Comparison of ENCODE assay signal across 15 cellular contexts in genomic region chr1:32151319-32151787, GRCh38. TPM values are rescaled to one million over a fixed set of nuclear protein-coding genes. Genes with fewer than 3 reads are reported as not detected.
DNase-seq lines count a peak whose midpoint lies in the region; ATAC-seq and TF ChIP-seq lines count a peak whose summit lies in the region.
"Had no signal": no experiment of that assay in that cellular context is flagged by ENCODE, and none has a peak within 500 bp of the region (broad histone marks: within the 10 kb centered on the region; RNA-seq: fewer than 3 reads in every experiment).

No MANE protein-coding gene starts in this region.

- H3K36me3 ChIP-seq in cardiac muscle cell: peaks cover 3% of the 10 kb centered on the region
- H3K36me3 ChIP-seq in SK-N-MC (ENCODE audit: insufficient read depth, low read length): peaks cover 15% of the 10 kb centered on the region

- H3K4me3 ChIP-seq in cardiac muscle cell (no peak overlapping the region), right cardiac atrium (ENCODE audit: low read length) (no peak overlapping the region), SK-N-MC (peak overlapping the region; percentile 72), fibroblast of the aortic adventitia (ENCODE audit: low read depth, low read length) (no peak overlapping the region)
- H3K4me3 ChIP-seq: GM12878 had no signal

- H3K27me3 ChIP-seq in cardiac muscle cell: no peaks in the 10 kb centered on the region
- H3K27me3 ChIP-seq in right cardiac atrium (ENCODE audit: control insufficient read depth, insufficient read depth): no peaks in the 10 kb centered on the region

- intact Hi-C loops in right cardiac atrium (cut with DNase I): no loop called here

- ATAC-seq in right cardiac atrium: no peak
- ATAC-seq: GM12878 had no signal

- TF ChIP-seq CTCF in cardiac muscle cell (IDR thresholded peaks at IDR 0.05; ENCODE audit: low read depth, low read length) (no peak), fibroblast of the aortic adventitia (IDR thresholded peaks at IDR 0.05; ENCODE audit: insufficient read depth, low read length) (no peak)

- H3K27ac ChIP-seq in cardiac muscle cell (peak overlapping the region; percentile 70), right cardiac atrium (ENCODE audit: low read length) (no peak overlapping the region), SK-N-MC (peak overlapping the region; percentile 95)
- H3K27ac ChIP-seq: parathyroid adenoma, VCaP had no signal

- DNase-seq in cardiac muscle cell (ENCODE audit: low read depth in 1 of 2, low spot score in 1 of 2): peak; percentile 69 to 81
- DNase-seq in right cardiac atrium: no peak
- DNase-seq in SK-N-MC (ENCODE audit: low read depth, low spot score): peak; percentile 84
- peak; percentile 59 for DNase-seq in fibroblast of the aortic adventitia (ENCODE audit: low read depth)
- DNase-seq in stromal cell of bone marrow (ENCODE audit: low read depth): peak; percentile 32
- DNase-seq in Ammon's horn (ENCODE audit: low spot score): no peak
- no peak for DNase-seq in hypothalamus (lab: John Stamatoyannopoulos, UW)
- no peak for DNase-seq in activated CD4-positive, alpha-beta T cell treated with anti-CD3 and anti-CD28 coated beads for 48 hours
- DNase-seq: NCI-H524 treated with DMSO at 0.1 percent for 48 hours; stimulated activated CD8-positive, alpha-beta memory T cell treated with anti-CD3 and anti-CD28 coated beads, Interleukin-4, amount 100 ng/mL, for 48 hours had no signal

- H3K9me3 ChIP-seq in cardiac muscle cell (ENCODE audit: low read depth): no peaks in the 10 kb centered on the region
- H3K9me3 ChIP-seq in right cardiac atrium (ENCODE audit: control insufficient read depth, low read length): no peaks in the 10 kb centered on the region
- 0 out of 2 replicates have a peak, but pooled peaks cover 5% of the 10 kb centered on the region for H3K9me3 ChIP-seq in SK-N-MC (ENCODE audit: low read depth, low read length)

- WGBS in right cardiac atrium: 33% methylated on average over 5 of the region's 5 CpGs

- peak overlapping the region; percentile 38 for H3K9ac ChIP-seq in SK-N-MC (ENCODE audit: insufficient read length)
- H3K9ac ChIP-seq: parathyroid adenoma had no signal

- peaks cover 12% of the 10 kb centered on the region for H3K4me1 ChIP-seq in cardiac muscle cell (ENCODE audit: low read depth)
- peaks cover 3% of the 10 kb centered on the region for H3K4me1 ChIP-seq in right cardiac atrium (ENCODE audit: control insufficient read depth, insufficient read depth, low read length)
- H3K4me1 ChIP-seq: parathyroid adenoma had no signal

RNA-seq across cellular contexts. Expression of gene TXLNA, which starts 28.1 kb away (rescaled TPM):
- total RNA-seq in cardiac muscle cell (40.8 and 40.9 TPM in 2 replicates), right cardiac atrium (10 to 100 TPM; 18.5 to 29.4 (median 21.2) TPM), fibroblast of the aortic adventitia (ENCODE audit: low replicate concordance) (39.7 and 98.0 TPM in 2 replicates)
- polyA plus RNA-seq in cardiac muscle cell (31.3 and 33.3 TPM in 2 replicates), right cardiac atrium (13.8 TPM)

RNA-seq across cellular contexts. Expression of gene KPNA6, which starts 43.5 kb away (rescaled TPM):
- total RNA-seq in cardiac muscle cell: 36.8 and 45.7 TPM in 2 replicates
- 33.8 and 53.2 TPM in 2 replicates for polyA plus RNA-seq in cardiac muscle cell
- total RNA-seq in right cardiac atrium: 10 to 100 TPM; 72.4 to 79.7 (median 75.8) TPM
- 14.7 TPM for polyA plus RNA-seq in right cardiac atrium
- total RNA-seq in fibroblast of the aortic adventitia (ENCODE audit: low replicate concordance): 42.4 and 56.2 TPM in 2 replicates

RNA-seq across cellular contexts. Expression of gene CCDC28B, which starts 49.0 kb away (rescaled TPM):
- total RNA-seq in cardiac muscle cell (68.7 and 75.1 TPM in 2 replicates), right cardiac atrium (10 to 100 TPM in 3 of 4 donors, 1 to 10 TPM in 1; 8.0 to 18.4 (median 14.5) TPM), fibroblast of the aortic adventitia (ENCODE audit: low replicate concordance) (6.0 and 16.1 TPM in 2 replicates)
- polyA plus RNA-seq in cardiac muscle cell (99.7 and 111 TPM in 2 replicates), right cardiac atrium (26.9 TPM)

RNA-seq across cellular contexts. Expression of gene IQCC, which starts 54.1 kb away (rescaled TPM):
- total RNA-seq in cardiac muscle cell (1.4 and 2.0 TPM in 2 replicates), right cardiac atrium (1 to 10 TPM in 3 of 4 donors, under 1 TPM in 1; 0.81 to 1.5 (median 1.5) TPM), fibroblast of the aortic adventitia (ENCODE audit: low replicate concordance) (0.41 and 2.3 TPM in 2 replicates)
- polyA plus RNA-seq in cardiac muscle cell (2.8 and 4.8 TPM in 2 replicates), right cardiac atrium (1.00 TPM)

RNA-seq across cellular contexts. Expression of gene DCDC2B, which starts 57.5 kb away (rescaled TPM):
- total RNA-seq in cardiac muscle cell: not detected in 2 replicates
- 0.64 and 0.72 TPM in 2 replicates for polyA plus RNA-seq in cardiac muscle cell
- not detected for total RNA-seq in right cardiac atrium
- 0.05 TPM for polyA plus RNA-seq in right cardiac atrium
- not detected in 2 replicates for total RNA-seq in fibroblast of the aortic adventitia (ENCODE audit: low replicate concordance)
- polyA plus RNA-seq: adipose tissue, BJ had no signal

Comparison
In these comparisons a context has a peak if more than half of its experiments do, and no peak if none do; other contexts are left out.
1. DNase-seq: peak in cardiac muscle cell (2 of 2), SK-N-MC (single experiment), fibroblast of the aortic adventitia (single experiment) and stromal cell of bone marrow (single experiment); none in right cardiac atrium (0 of 3), Ammon's horn (single experiment), hypothalamus (0 of 51) and activated CD4-positive, alpha-beta T cell treated with anti-CD3 and anti-CD28 coated beads for 48 hours (single experiment).